In the genomic region with DNA sequence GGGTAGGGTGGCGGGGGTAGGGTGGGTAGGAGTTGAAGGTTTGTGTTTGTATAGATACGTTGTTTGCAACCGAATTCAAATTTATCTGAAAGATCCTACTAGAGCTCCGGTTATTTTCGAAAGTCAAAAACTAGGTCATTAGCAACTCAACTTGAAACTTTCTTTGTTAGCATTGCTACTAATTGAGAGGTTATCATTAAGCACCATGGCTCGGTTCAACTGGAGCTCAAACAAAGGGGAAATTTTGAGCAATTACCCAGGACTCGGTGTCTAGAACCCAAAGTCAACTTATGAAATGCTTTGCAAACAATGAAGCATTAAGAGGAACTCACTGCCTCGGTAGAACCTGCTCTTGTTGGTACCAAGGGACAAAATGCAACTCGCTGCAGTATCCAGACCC, we compare ENCODE assay signal across 15 cellular contexts.
A peak's percentile ranks its signal among the peaks of the same experiment; 100 is the strongest.
DNase-seq lines count a peak whose midpoint lies in the region; ATAC-seq and TF ChIP-seq lines count a peak whose summit lies in the region.
"Had no signal": no experiment of that assay in that cellular context is flagged by ENCODE, and none has a peak within 500 bp of the region (broad histone marks: within the 10 kb centered on the region; RNA-seq: fewer than 3 reads in every experiment).

No MANE protein-coding gene starts in this region.

- no peaks in the 10 kb centered on the region for H3K36me3 ChIP-seq in OCI-LY3 (replicated peaks; ENCODE audit: low read depth, low read length)
- no peaks in the 10 kb centered on the region for H3K36me3 ChIP-seq in breast epithelium
- H3K36me3 ChIP-seq in effector memory CD4-positive, alpha-beta T cell (ENCODE audit: control insufficient read depth, insufficient read depth, low read length): no peaks in the 10 kb centered on the region
- H3K36me3 ChIP-seq in ovary: no peaks in the 10 kb centered on the region
- H3K36me3 ChIP-seq: brain microvascular endothelial cell, lower lobe of right lung had no signal

- peaks cover 80% of the 10 kb centered on the region for H3K4me1 ChIP-seq in OCI-LY3 (ENCODE audit: low read length)
- H3K4me1 ChIP-seq in breast epithelium: no peaks in the 10 kb centered on the region
- no peaks in the 10 kb centered on the region for H3K4me1 ChIP-seq in effector memory CD4-positive, alpha-beta T cell (ENCODE audit: control insufficient read depth, insufficient read depth, low read length, poor library complexity, severe bottlenecking)
- H3K4me1 ChIP-seq in ovary (ENCODE audit: insufficient read depth): no peaks in the 10 kb centered on the region
- H3K4me1 ChIP-seq: lower lobe of right lung had no signal

- H3K79me2 ChIP-seq in OCI-LY3 (ENCODE audit: low read length): no peaks in the 10 kb centered on the region

- DNase-seq in GM12865 (ENCODE audit: low read depth) (peak; percentile 79), breast epithelium (ENCODE audit: low spot score in 2 of 2) (no peak), ovary (no peak)
- DNase-seq in effector memory CD4-positive, alpha-beta T cell: no peak
- DNase-seq: C1 segment of cervical spinal cord; lower lobe of right lung; MM.1S; occipital lobe; stimulated activated CD4-positive, alpha-beta T cell treated with anti-CD3 and anti-CD28 coated beads, Interleukin-15, amount 100 ng/mL, for 24 hours had no signal

- TF ChIP-seq EP300 in ovary (IDR thresholded peaks at IDR 0.05): no peak

- H2AFZ ChIP-seq in OCI-LY3 (ENCODE audit: low read depth, low read length): no peak overlapping the region

- TF ChIP-seq CTCF in GM12865 (IDR thresholded peaks at IDR 0.05; ENCODE audit: insufficient read depth, low read depth, low read length, missing control alignments): no peak
- TF ChIP-seq CTCF in OCI-LY3 (IDR thresholded peaks at IDR 0.05; ENCODE audit: low read depth, low read length): no peak
- TF ChIP-seq CTCF in breast epithelium (IDR thresholded peaks at IDR 0.05): no peak
- no peak for TF ChIP-seq CTCF in ovary (IDR thresholded peaks at IDR 0.05)

- ATAC-seq in GM19035 (IDR thresholded peaks at IDR 0.05; ENCODE audit: unreplicated experiment): peak; percentile 61
- ATAC-seq in HG02763 (IDR thresholded peaks at IDR 0.05; ENCODE audit: unreplicated experiment): peak; percentile 38
- no peak for ATAC-seq in HG03571 (IDR thresholded peaks at IDR 0.05; ENCODE audit: unreplicated experiment)

- H3K27ac ChIP-seq in OCI-LY3 (ENCODE audit: low read length) (peak overlapping the region; percentile 96), breast epithelium (no peak overlapping the region), ovary (no peak overlapping the region)
- H3K27ac ChIP-seq in effector memory CD4-positive, alpha-beta T cell (ENCODE audit: insufficient read depth, low read length, poor library complexity, severe bottlenecking): no peak overlapping the region
- H3K27ac ChIP-seq: brain microvascular endothelial cell, HL-60, lower lobe of right lung had no signal

- WGBS in ovary, 3 donors: 93% methylated on average over 9 of the region's 9 CpGs

- peak overlapping the region; percentile 72 for H3K9ac ChIP-seq in OCI-LY3 (ENCODE audit: low read length)

- H3K27me3 ChIP-seq in OCI-LY3 (ENCODE audit: low read depth, low read length) (no peaks in the 10 kb centered on the region), breast epithelium (no peaks in the 10 kb centered on the region), ovary (no peaks in the 10 kb centered on the region)
- no peaks in the 10 kb centered on the region for H3K27me3 ChIP-seq in effector memory CD4-positive, alpha-beta T cell (replicated peaks; ENCODE audit: control insufficient read depth, insufficient read depth, low read length, poor library complexity, severe bottlenecking)
- H3K27me3 ChIP-seq: brain microvascular endothelial cell had no signal

- H3K4me3 ChIP-seq in GM12865 (ENCODE audit: low read depth, low read length): no peak overlapping the region
- H3K4me3 ChIP-seq in OCI-LY3 (ENCODE audit: low read length): peak overlapping the region; percentile 70
- no peak overlapping the region for H3K4me3 ChIP-seq in breast epithelium
- H3K4me3 ChIP-seq in effector memory CD4-positive, alpha-beta T cell (ENCODE audit: insufficient read depth, low read depth, low read length, poor library complexity, severe bottlenecking): no peak overlapping the region
- H3K4me3 ChIP-seq in ovary: no peak overlapping the region
- H3K4me3 ChIP-seq: lower lobe of right lung had no signal

- intact Hi-C loops in breast epithelium (cut with DNase I; ENCODE audit: low total_unique reads): no loop called here
- intact Hi-C loops in ovary (cut with DNase I): no loop called here

- TF ChIP-seq POLR2A in breast epithelium (IDR thresholded peaks at IDR 0.05) (no peak), ovary (IDR thresholded peaks at IDR 0.05) (no peak)

- peak overlapping the region; percentile 81 for H3K4me2 ChIP-seq in OCI-LY3 (ENCODE audit: low read length)

- H4K20me1 ChIP-seq in OCI-LY3 (ENCODE audit: insufficient read depth, low read length): no peaks in the 10 kb centered on the region

- H3K9me3 ChIP-seq in OCI-LY3 (ENCODE audit: insufficient read depth, low read length): no peaks in the 10 kb centered on the region
- H3K9me3 ChIP-seq in breast epithelium: no peaks in the 10 kb centered on the region
- H3K9me3 ChIP-seq in effector memory CD4-positive, alpha-beta T cell (ENCODE audit: control insufficient read depth, low read length): no peaks in the 10 kb centered on the region
- H3K9me3 ChIP-seq in ovary: no peaks in the 10 kb centered on the region
- H3K9me3 ChIP-seq: lower lobe of right lung had no signal
